Comparison of ENCODE assay signal across 1 cellular context in the genomic region with DNA sequence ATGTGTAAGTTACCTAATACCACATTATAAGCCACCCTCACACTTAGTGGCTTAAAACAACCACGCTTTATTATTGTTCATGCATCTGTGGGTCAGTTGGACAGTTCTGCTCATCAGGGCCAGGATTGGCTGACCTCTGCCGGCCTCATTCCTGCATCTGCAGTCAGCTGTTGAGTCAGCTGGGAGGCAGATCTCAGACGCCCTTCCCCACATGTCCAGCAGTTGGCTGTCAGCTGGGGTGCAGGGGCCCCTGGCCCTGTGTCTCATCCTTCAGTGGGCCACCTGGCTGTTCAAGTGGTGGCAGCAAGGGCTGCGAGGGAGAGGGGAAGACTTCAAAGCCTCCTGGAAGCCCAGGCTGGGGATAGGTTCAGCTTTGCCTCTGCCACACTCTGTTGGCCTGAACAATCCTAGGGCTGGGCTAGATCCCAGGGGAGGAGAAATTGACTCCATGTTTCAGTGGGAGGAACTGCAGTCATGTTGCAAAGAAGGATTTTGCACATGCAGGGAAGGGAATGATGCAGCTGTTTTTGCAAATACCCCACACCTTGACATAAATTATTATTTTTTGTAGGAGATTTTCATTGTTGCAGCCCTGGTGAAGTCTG.
TF ChIP-seq lines count a peak whose summit lies in the region.

No MANE protein-coding gene starts in this region.

TF ChIP-seq in IMR-90, 13 proteins besides CTCF, POLR2A, EP300 and RAD21:
- TF ChIP-seq SMC3 (IDR thresholded peaks at IDR 0.05; ENCODE audit: low read depth, low read length) (peak; percentile 38), RCOR1 (IDR thresholded peaks at IDR 0.05; ENCODE audit: insufficient replicate concordance, low read length) (peak; percentile 17), MXI1 (IDR thresholded peaks at IDR 0.05; ENCODE audit: borderline replicate concordance, low read depth, low read length) (peak; percentile 86), MAZ (IDR thresholded peaks at IDR 0.05; ENCODE audit: borderline replicate concordance, low read depth, low read length) (peak; percentile 38; the same call in 1 of the 2 replicates), BHLHE40 (IDR thresholded peaks at IDR 0.05; ENCODE audit: low read depth, low read length) (peak; percentile 7; the same call in 1 of the 2 replicates), CHD1 (IDR thresholded peaks at IDR 0.05; ENCODE audit: low read depth, low read length) (no peak), NFE2L2 (IDR thresholded peaks at IDR 0.05; ENCODE audit: low read depth, low read length) (no peak), CEBPB (IDR thresholded peaks at IDR 0.05; ENCODE audit: low read depth, low read length) (no peak), MAFK (IDR thresholded peaks at IDR 0.05; ENCODE audit: low read depth, low read length) (0 out of 2 replicates have a peak, but pooled peaks have one; percentile 14), FOS (IDR thresholded peaks at IDR 0.05; ENCODE audit: low read depth, low read length) (peak; percentile 41; the same call in 1 of the 2 replicates), RFX5 (IDR thresholded peaks at IDR 0.05; ENCODE audit: low read depth, low read length) (no peak)
- TF ChIP-seq, protein P1, sequence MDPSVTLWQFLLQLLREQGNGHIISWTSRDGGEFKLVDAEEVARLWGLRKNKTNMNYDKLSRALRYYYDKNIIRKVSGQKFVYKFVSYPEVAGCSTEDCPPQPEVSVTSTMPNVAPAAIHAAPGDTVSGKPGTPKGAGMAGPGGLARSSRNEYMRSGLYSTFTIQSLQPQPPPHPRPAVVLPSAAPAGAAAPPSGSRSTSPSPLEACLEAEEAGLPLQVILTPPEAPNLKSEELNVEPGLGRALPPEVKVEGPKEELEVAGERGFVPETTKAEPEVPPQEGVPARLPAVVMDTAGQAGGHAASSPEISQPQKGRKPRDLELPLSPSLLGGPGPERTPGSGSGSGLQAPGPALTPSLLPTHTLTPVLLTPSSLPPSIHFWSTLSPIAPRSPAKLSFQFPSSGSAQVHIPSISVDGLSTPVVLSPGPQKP (IDR thresholded peaks at IDR 0.05; ENCODE audit: borderline replicate concordance, low read depth, low read length): no peak
- TF ChIP-seq, protein P2, sequence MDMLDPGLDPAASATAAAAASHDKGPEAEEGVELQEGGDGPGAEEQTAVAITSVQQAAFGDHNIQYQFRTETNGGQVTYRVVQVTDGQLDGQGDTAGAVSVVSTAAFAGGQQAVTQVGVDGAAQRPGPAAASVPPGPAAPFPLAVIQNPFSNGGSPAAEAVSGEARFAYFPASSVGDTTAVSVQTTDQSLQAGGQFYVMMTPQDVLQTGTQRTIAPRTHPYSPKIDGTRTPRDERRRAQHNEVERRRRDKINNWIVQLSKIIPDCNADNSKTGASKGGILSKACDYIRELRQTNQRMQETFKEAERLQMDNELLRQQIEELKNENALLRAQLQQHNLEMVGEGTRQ (IDR thresholded peaks at IDR 0.05; ENCODE audit: low read depth, low read length): peak; percentile 81
TF ChIP-seq in IMR-90: peak in this region for 8.
